In genomic region chr17:81561494-81561885, GRCh38 we compare ENCODE assay signal across 15 cellular contexts. TPM values are rescaled to one million over a fixed set of nuclear protein-coding genes. Genes with fewer than 3 reads are reported as not detected.
DNase-seq lines count a peak whose midpoint lies in the region; ATAC-seq, FAIRE-seq and TF ChIP-seq lines count a peak whose summit lies in the region.
"Had no signal": no experiment of that assay in that cellular context is flagged by ENCODE, and none has a peak within 500 bp of the region (broad histone marks: within the 10 kb centered on the region; RNA-seq: fewer than 3 reads in every experiment).

No MANE protein-coding gene starts in this region.

- CTCF ChIA-PET in A549 (lab: Yijun Ruan, JAX), result interaction anchor here (2.1 to 45.0 kb wide), 3 partner anchors 23 to 42 kb away, joined by 6 to 1604 read pairs (median 12); no protein-coding TSS in a partner anchor

- TF ChIP-seq RAD21 in A549 (conservative IDR thresholded peaks at IDR 0.05 in 1 of 2, IDR thresholded peaks at IDR 0.05 in 1 of 2), result no peak

- H3K4me3 ChIP-seq in A549, result no peak overlapping the region
- H3K4me3 ChIP-seq in HL-60 (replicated peaks; ENCODE audit: insufficient read depth, low read length), result no peak overlapping the region
- no peak overlapping the region for H3K4me3 ChIP-seq in fibroblast of the aortic adventitia (ENCODE audit: low read depth, low read length)
- H3K4me3 ChIP-seq: gastrocnemius medialis, stomach had no signal

- TF ChIP-seq CTCF in A549 (IDR thresholded peaks at IDR 0.05) (no peak), HL-60 (IDR thresholded peaks at IDR 0.05; ENCODE audit: insufficient read depth, low read length) (no peak), fibroblast of the aortic adventitia (IDR thresholded peaks at IDR 0.05; ENCODE audit: insufficient read depth, low read length) (no peak)

- H3K9me3 ChIP-seq in A549, result no peaks in the 10 kb centered on the region
- H3K9me3 ChIP-seq: gastrocnemius medialis, stomach had no signal

- WGBS in A549 (ENCODE audit: missing lambda C conversion rate), result 59% methylated on average over 4 of the region's 4 CpGs

- no peak overlapping the region for H3K4me2 ChIP-seq in A549

- no peak for FAIRE-seq in A549 (lab: Jason Lieb, UNC)
- FAIRE-seq: small intestine had no signal

- DNase-seq in A549 (ENCODE audit: low read depth in 1 of 2, low spot score in 1 of 2), result no peak
- no peak for DNase-seq in HL-60 (ENCODE audit: low read depth in 1 of 2, low spot score in 1 of 2)
- DNase-seq in T1000 (lab: John Stamatoyannopoulos, UW), result peak; percentile 23
- DNase-seq in fibroblast of the aortic adventitia (ENCODE audit: low read depth), result peak; percentile 56
- DNase-seq in ureter (ENCODE audit: low spot score), result no peak
- no peak for DNase-seq in Ammon's horn (ENCODE audit: low spot score)
- no peak for DNase-seq in DMS 273 (lab: John Stamatoyannopoulos, UW; ENCODE audit: unreplicated experiment)
- DNase-seq: activated gamma-delta T cell treated with Interleukin-2 at 50 U/mL for 16 hours, gastrocnemius medialis, NCI-H2081, NCI-H82, small intestine, stomach had no signal

- POLR2A ChIA-PET in A549 (lab: Yijun Ruan, JAX), result no interaction called here

- TF ChIP-seq EP300 in A549 (IDR thresholded peaks at IDR 0.05), result no peak

- H3K27me3 ChIP-seq in HL-60 (ENCODE audit: insufficient read depth, poor library complexity, severe bottlenecking), result no peaks in the 10 kb centered on the region
- H3K27me3 ChIP-seq: gastrocnemius medialis, stomach had no signal

- H3K4me1 ChIP-seq in A549, result peaks cover 88% of the 10 kb centered on the region

- no peak for TF ChIP-seq POLR2A in A549 (IDR thresholded peaks at IDR 0.05; ENCODE audit: low read length)

- no peak for ATAC-seq in A549
- no peak for ATAC-seq in HG02938 (IDR thresholded peaks at IDR 0.05; ENCODE audit: unreplicated experiment)
- ATAC-seq: gastrocnemius medialis, HCT116 had no signal

- H3K27ac ChIP-seq in A549 (peak overlapping the region; percentile 16 to 88; a peak in 4 of 6 replicates), HL-60 (replicated peaks) (peak overlapping the region; percentile 64)

TF ChIP-seq in A549, 52 proteins besides CTCF, POLR2A, EP300 and RAD21:
- TF ChIP-seq FOSL2 (IDR thresholded peaks at IDR 0.05), result no peak
- 0 out of 2 replicates have a peak, but pooled peaks have one; percentile 4 for TF ChIP-seq FOSL2 (CRISPR knock-in tag; IDR thresholded peaks at IDR 0.05)
- no peak for TF ChIP-seq ZSCAN20 (CRISPR knock-in tag; IDR thresholded peaks at IDR 0.05)
- no peak for TF ChIP-seq E2F6 (IDR thresholded peaks at IDR 0.05; ENCODE audit: borderline replicate concordance, low read depth)

RNA-seq across cellular contexts. Expression of gene FAAP100, which starts 9.3 kb away (rescaled TPM):
- polyA plus RNA-seq in A549 (2011; rRNA removed) (5.4 and 7.2 TPM in 2 replicates), A549 (2017; fragmentation: RNase III; extraction: RNeasy Plus Mini Kit Qiagen cat#74134 plus additional on column Dnase treatment) (16.2 to 17.7 TPM (median 16.8 TPM) in 3 replicates)
- 17.3 and 25.1 TPM in 2 replicates for polyA plus RNA-seq in A549 (2012; cell fraction: cytosol; rRNA removed)
- polyA plus RNA-seq in A549 (2012; cell fraction: nucleus; rRNA removed), result 52.4 and 75.7 TPM in 2 replicates
- polyA minus RNA-seq in A549 (2011; rRNA and poly(A)+ RNA removed), result 7.8 and 10.0 TPM in 2 replicates
- total RNA-seq in fibroblast of the aortic adventitia (ENCODE audit: low replicate concordance) (31.7 and 32.4 TPM in 2 replicates), ureter (37.1 TPM)

RNA-seq across cellular contexts. Expression of gene FSCN2, which starts 33.3 kb away (rescaled TPM):
- polyA plus RNA-seq in A549 (2011; rRNA removed) (0.84 and 1.2 TPM in 2 replicates), A549 (2017; fragmentation: RNase III; extraction: RNeasy Plus Mini Kit Qiagen cat#74134 plus additional on column Dnase treatment) (1.3 to 1.7 TPM (median 1.3 TPM) in 3 replicates)
- polyA plus RNA-seq in A549 (2012; cell fraction: cytosol; rRNA removed), result 0.74 and 1.1 TPM in 2 replicates
- 7.5 and 8.3 TPM in 2 replicates for polyA plus RNA-seq in A549 (2012; cell fraction: nucleus; rRNA removed)
- polyA minus RNA-seq in A549 (2011; rRNA and poly(A)+ RNA removed), result 3.6 and 3.7 TPM in 2 replicates
- total RNA-seq in fibroblast of the aortic adventitia (ENCODE audit: low replicate concordance) (1.3 and 1.8 TPM in 2 replicates), ureter (4.2 TPM)

RNA-seq across cellular contexts. Expression of gene ACTG1, which starts 48.9 kb away (rescaled TPM):
- polyA plus RNA-seq in A549 (2011; rRNA removed) (2,042 and 2,306 TPM in 2 replicates), A549 (2017; fragmentation: RNase III; extraction: RNeasy Plus Mini Kit Qiagen cat#74134 plus additional on column Dnase treatment) (7,182 to 8,782 TPM (median 7,263 TPM) in 3 replicates)
- polyA plus RNA-seq in A549 (2012; cell fraction: cytosol; rRNA removed), result 14,539 and 15,776 TPM in 2 replicates
- 26,089 and 28,335 TPM in 2 replicates for polyA plus RNA-seq in A549 (2012; cell fraction: nucleus; rRNA removed)
- 2,054 and 3,772 TPM in 2 replicates for polyA minus RNA-seq in A549 (2011; rRNA and poly(A)+ RNA removed)
- total RNA-seq in fibroblast of the aortic adventitia (ENCODE audit: low replicate concordance) (3,211 and 6,650 TPM in 2 replicates), ureter (3,857 TPM)

Comparison
In these comparisons a context has a peak if more than half of its experiments do, and no peak if none do; other contexts are left out.
1. DNase-seq: peak in T1000 (single experiment) and fibroblast of the aortic adventitia (single experiment); none in A549 (0 of 2), HL-60 (0 of 2), ureter (single experiment), Ammon's horn (single experiment) and DMS 273 (single experiment).